8 cellular contexts compared by ENCODE assay signal in the genomic region with DNA sequence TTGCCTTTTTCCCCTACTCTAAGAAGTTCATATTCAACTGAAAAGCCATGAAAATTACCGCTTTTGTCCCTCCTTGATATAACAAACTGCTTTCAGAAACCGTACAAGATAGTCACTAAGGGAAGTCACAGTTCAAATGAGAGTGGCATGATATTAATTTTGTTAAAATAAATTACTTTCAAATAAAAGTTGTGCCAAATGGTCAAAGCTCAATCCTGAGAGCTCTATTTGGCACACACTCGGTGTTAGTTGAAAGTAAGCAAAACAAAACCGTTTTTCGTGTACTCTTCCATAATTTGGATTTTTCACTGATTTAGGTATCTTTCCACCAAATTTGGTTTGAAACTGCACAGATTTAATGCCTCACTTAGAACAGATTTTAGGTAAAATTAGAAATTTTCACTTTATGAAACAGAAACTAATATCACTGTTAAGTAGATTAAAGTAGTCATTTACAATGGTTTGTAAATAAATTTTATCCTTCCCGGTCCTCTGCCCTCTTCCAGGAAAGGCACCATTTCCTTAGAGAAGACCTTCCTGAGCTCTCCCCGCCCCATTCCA. TPM values are rescaled to one million over a fixed set of nuclear protein-coding genes. Genes with fewer than 3 reads are reported as not detected.
DNase-seq lines count a peak whose midpoint lies in the region; ATAC-seq and TF ChIP-seq lines count a peak whose summit lies in the region.

No MANE protein-coding gene starts in this region.

- peak overlapping the region; percentile 92 for H3K27ac ChIP-seq in CD4-positive, CD25-positive, alpha-beta regulatory T cell (ENCODE audit: insufficient read depth, low read length, poor library complexity, severe bottlenecking)

- no peaks in the 10 kb centered on the region for H3K36me3 Mint-ChIP-seq in CD4-positive, CD25-positive, alpha-beta regulatory T cell
- H3K36me3 Mint-ChIP-seq in neural crest cell (ENCODE audit: low read depth), result peaks cover 3% of the 10 kb centered on the region

- H3K4me3 Mint-ChIP-seq in CD4-positive, CD25-positive, alpha-beta regulatory T cell, result peak overlapping the region; percentile 96 to 98 (median 98)
- H3K4me3 Mint-ChIP-seq in neural crest cell, result peak overlapping the region; percentile 99

- DNase-seq in CD4-positive, CD25-positive, alpha-beta regulatory T cell, result no peak
- DNase-seq in NB4 (ENCODE audit: low read depth) (no peak), neural crest cell (ENCODE audit: low read depth, low spot score) (no peak), NCI-H2107 treated with DMSO at 0.1 percent for 48 hours (lab: John Stamatoyannopoulos, UW; ENCODE audit: unreplicated experiment) (no peak), SKM-1 (lab: John Stamatoyannopoulos, UW; ENCODE audit: unreplicated experiment) (no peak)

- no peak for TF ChIP-seq POLR2A in NB4 (IDR thresholded peaks at IDR 0.05; ENCODE audit: extremely low read depth, insufficient read length)

- ATAC-seq in CD4-positive, CD25-positive, alpha-beta regulatory T cell (ENCODE audit: low read depth in 2 of 2), result no peak
- ATAC-seq in GM18873 (IDR thresholded peaks at IDR 0.05; ENCODE audit: low FRiP score, unreplicated experiment) (no peak), HG02759 (IDR thresholded peaks at IDR 0.05; ENCODE audit: unreplicated experiment) (no peak)

- peak overlapping the region; percentile 89 for H3K9ac ChIP-seq in endocrine pancreas (ENCODE audit: control insufficient read depth, insufficient read depth, low read length)

- no peak for TF ChIP-seq CTCF in NB4 (IDR thresholded peaks at IDR 0.05; ENCODE audit: low read depth, low read length)
- no peak for TF ChIP-seq CTCF in neural crest cell (conservative IDR thresholded peaks at IDR 0.05)

- H3K27me3 Mint-ChIP-seq in CD4-positive, CD25-positive, alpha-beta regulatory T cell, result peaks cover 9% of the 10 kb centered on the region
- H3K27me3 Mint-ChIP-seq in neural crest cell (ENCODE audit: low read depth), result peaks cover 2% of the 10 kb centered on the region

- H3K27ac Mint-ChIP-seq in CD4-positive, CD25-positive, alpha-beta regulatory T cell, result peak overlapping the region; percentile 95 to 98 (median 96)
- H3K27ac Mint-ChIP-seq in neural crest cell (ENCODE audit: unreplicated experiment), result peak overlapping the region; percentile 99

- no peaks in the 10 kb centered on the region for H3K9me3 ChIP-seq in CD4-positive, CD25-positive, alpha-beta regulatory T cell (ENCODE audit: control insufficient read depth in 2 of 2, low read length in 2 of 2)
- H3K9me3 ChIP-seq in endocrine pancreas (ENCODE audit: control insufficient read depth, low read length), result no peaks in the 10 kb centered on the region

- H3K4me1 ChIP-seq in CD4-positive, CD25-positive, alpha-beta regulatory T cell (ENCODE audit: control insufficient read depth, insufficient read depth, low read length, poor library complexity, severe bottlenecking), result peaks cover 32% of the 10 kb centered on the region
- peaks cover 7% of the 10 kb centered on the region for H3K4me1 ChIP-seq in endocrine pancreas (ENCODE audit: control insufficient read depth, insufficient read depth, low read length)

- H3K4me3 ChIP-seq in CD4-positive, CD25-positive, alpha-beta regulatory T cell (ENCODE audit: low read depth, low read length), result peak overlapping the region; percentile 99
- H3K4me3 ChIP-seq in NB4 (ENCODE audit: low read depth, low read length), result peak overlapping the region; percentile 82
- peak overlapping the region; percentile 97 for H3K4me3 ChIP-seq in endocrine pancreas (ENCODE audit: control insufficient read depth, insufficient read depth, low read length)

- H3K4me1 Mint-ChIP-seq in CD4-positive, CD25-positive, alpha-beta regulatory T cell, result peaks cover 19 to 32% (median 25%) of the 10 kb centered on the region in 4 donors
- peaks cover 31% of the 10 kb centered on the region for H3K4me1 Mint-ChIP-seq in neural crest cell

- no peaks in the 10 kb centered on the region for H3K36me3 ChIP-seq in CD4-positive, CD25-positive, alpha-beta regulatory T cell (ENCODE audit: control insufficient read depth, insufficient read depth, low read length)
- H3K36me3 ChIP-seq in endocrine pancreas (ENCODE audit: control insufficient read depth, insufficient read depth, low read length), result no peaks in the 10 kb centered on the region

- H3K27me3 ChIP-seq in CD4-positive, CD25-positive, alpha-beta regulatory T cell (ENCODE audit: control insufficient read depth, insufficient read depth, low read length), result no peaks in the 10 kb centered on the region
- H3K27me3 ChIP-seq in endocrine pancreas (ENCODE audit: control insufficient read depth, insufficient read depth, low read length), result no peaks in the 10 kb centered on the region

- peaks cover 0 to 5% (median 0%) of the 10 kb centered on the region in 7 donors for H3K9me3 Mint-ChIP-seq in CD4-positive, CD25-positive, alpha-beta regulatory T cell
- H3K9me3 Mint-ChIP-seq in neural crest cell, result no peaks in the 10 kb centered on the region

RNA-seq across cellular contexts. Expression of a gene that starts 0.7 kb away (rescaled TPM):
- 8.5 TPM for total RNA-seq in CD4-positive, CD25-positive, alpha-beta regulatory T cell
- polyA plus RNA-seq in CD4-positive, CD25-positive, alpha-beta regulatory T cell, result 10 to 100 TPM; 13.1 to 19.0 (median 18.0) TPM
- total RNA-seq in neural crest cell, result 25.3 and 25.8 TPM in 2 replicates
